Comparison of ENCODE assay signal across 8 cellular contexts in the genomic region with DNA sequence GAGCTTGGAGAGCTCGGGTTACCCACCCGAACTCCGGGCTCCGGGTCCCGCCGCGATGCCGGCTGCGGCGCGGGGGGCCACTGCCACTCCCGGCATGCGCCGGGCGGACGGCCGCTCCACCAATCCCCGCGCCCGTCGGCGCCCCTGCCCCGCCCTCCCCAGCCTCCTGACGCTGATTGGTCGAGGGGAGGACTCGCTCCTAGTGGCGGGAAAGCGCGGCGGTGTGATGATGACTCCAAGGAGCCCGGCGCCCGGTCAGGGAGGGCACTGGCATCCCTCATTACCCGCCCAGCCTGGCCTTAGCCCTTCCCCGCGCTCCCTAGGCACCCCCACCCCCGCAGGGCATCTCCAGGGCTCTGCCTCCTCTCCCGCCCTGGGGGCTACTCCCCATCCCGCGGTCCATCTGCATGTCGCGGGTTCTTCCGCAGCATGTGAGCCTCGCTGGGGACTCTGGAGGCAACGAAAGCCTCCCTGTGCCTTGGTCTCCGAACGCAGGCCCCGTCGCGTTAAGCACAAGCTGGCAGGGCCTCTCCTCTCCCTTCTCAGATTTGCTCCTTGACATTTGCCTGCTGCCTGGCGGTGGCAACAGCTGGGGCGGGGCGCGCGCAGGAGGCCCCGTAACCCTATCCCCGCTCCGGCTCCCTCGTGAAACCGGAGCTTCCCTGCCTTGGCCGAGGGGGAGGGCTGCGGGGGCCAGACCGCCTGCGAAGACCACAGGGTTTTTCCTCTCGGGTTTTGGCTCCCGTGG. TPM values are rescaled to one million over a fixed set of nuclear protein-coding genes. Genes with fewer than 3 reads are reported as not detected.
DNase-seq lines count a peak whose midpoint lies in the region; ATAC-seq and TF ChIP-seq lines count a peak whose summit lies in the region.

No MANE protein-coding gene starts in this region.

- peak overlapping the region; percentile 76 for H2AFZ ChIP-seq in ACC112 (ENCODE audit: low read length, unreplicated experiment)
- H2AFZ ChIP-seq in smooth muscle cell (ENCODE audit: low read depth), result peak overlapping the region; percentile 26

- peak overlapping the region; percentile 97 for H3K4me2 ChIP-seq in smooth muscle cell

- peaks cover 2% of the 10 kb centered on the region for H3K79me2 ChIP-seq in ACC112 (ENCODE audit: control insufficient read depth, insufficient read depth, low read length, unreplicated experiment)
- no peaks in the 10 kb centered on the region for H3K79me2 ChIP-seq in smooth muscle cell (ENCODE audit: low read depth)

- no peaks in the 10 kb centered on the region for H4K20me1 ChIP-seq in smooth muscle cell (ENCODE audit: low read depth)

- TF ChIP-seq POLR2A in breast epithelium (IDR thresholded peaks at IDR 0.05), result no peak

- WGBS in smooth muscle cell (ENCODE audit: low lambda C conversion rate), result 1% methylated on average over 60 of the region's 66 CpGs

- no peaks in the 10 kb centered on the region for H3K4me1 ChIP-seq in ACC112 (ENCODE audit: control insufficient read depth, insufficient read depth, low read length, unreplicated experiment)
- H3K4me1 ChIP-seq in breast epithelium, result peaks cover 0 to 4% of the 10 kb centered on the region in 2 donors
- H3K4me1 ChIP-seq in smooth muscle cell (ENCODE audit: low read depth), result peaks cover 10% of the 10 kb centered on the region

- peak; percentile 87 for ATAC-seq in GM18868 (IDR thresholded peaks at IDR 0.05; ENCODE audit: unreplicated experiment)
- peak; percentile 72 for ATAC-seq in HG03135 (IDR thresholded peaks at IDR 0.05; ENCODE audit: unreplicated experiment)

- TF ChIP-seq CTCF in WERI-Rb-1 (IDR thresholded peaks at IDR 0.05; ENCODE audit: low read depth, low read length) (no peak), breast epithelium (IDR thresholded peaks at IDR 0.05) (peak; percentile 18 to 55 (median 34)), smooth muscle cell (IDR thresholded peaks at IDR 0.05; ENCODE audit: borderline replicate concordance, insufficient read depth, poor library complexity, severe bottlenecking) (no peak)

- H3K27me3 ChIP-seq in ACC112 (ENCODE audit: insufficient read depth, low read length) (no peaks in the 10 kb centered on the region), WERI-Rb-1 (ENCODE audit: insufficient read depth, low read depth, severe bottlenecking) (no peaks in the 10 kb centered on the region), breast epithelium (no peaks in the 10 kb centered on the region), smooth muscle cell (ENCODE audit: low read depth) (no peaks in the 10 kb centered on the region)

- peak; percentile 95 for DNase-seq in NCI-H2196 (lab: John Stamatoyannopoulos, UW; ENCODE audit: unreplicated experiment)
- DNase-seq in WERI-Rb-1, result peak; percentile 90
- peak; percentile 78 to 88 for DNase-seq in breast epithelium (ENCODE audit: low spot score in 2 of 2)
- peak; percentile 83 for DNase-seq in inferior parietal cortex (ENCODE audit: extremely low spot score)
- DNase-seq in smooth muscle cell (lab: John Stamatoyannopoulos, UW; ENCODE audit: unreplicated experiment), result peak; percentile 67

- H3K9ac ChIP-seq in smooth muscle cell (ENCODE audit: low read depth), result peak overlapping the region; percentile 53

- peak overlapping the region; percentile 41; the same call in 1 of the 2 replicates for H3K27ac ChIP-seq in ACC112 (ENCODE audit: low read depth, low read length)
- H3K27ac ChIP-seq in WERI-Rb-1, result peak overlapping the region; percentile 95
- no peak overlapping the region for H3K27ac ChIP-seq in breast epithelium
- H3K27ac ChIP-seq in smooth muscle cell (ENCODE audit: low read depth), result no peak overlapping the region

- H3K9me3 ChIP-seq in WERI-Rb-1 (ENCODE audit: severe bottlenecking) (no peaks in the 10 kb centered on the region), breast epithelium (no peaks in the 10 kb centered on the region), smooth muscle cell (replicated peaks; ENCODE audit: low read depth) (no peaks in the 10 kb centered on the region)

- intact Hi-C loops in breast epithelium (cut with DNase I; ENCODE audit: low total_unique reads), result no loop called here

- H3K36me3 ChIP-seq in ACC112 (ENCODE audit: insufficient read depth, low read length) (no peaks in the 10 kb centered on the region), WERI-Rb-1 (peaks cover 8% of the 10 kb centered on the region), breast epithelium (no peaks in the 10 kb centered on the region), smooth muscle cell (ENCODE audit: low read depth) (no peaks in the 10 kb centered on the region)

- peak overlapping the region; percentile 89 for H3K4me3 ChIP-seq in ACC112 (ENCODE audit: low read depth, low read length)
- peak overlapping the region; percentile 66 for H3K4me3 ChIP-seq in WERI-Rb-1 (ENCODE audit: low read depth, low read length)
- H3K4me3 ChIP-seq in breast epithelium, result peak overlapping the region; percentile 48 to 73 (median 71)
- H3K4me3 ChIP-seq in smooth muscle cell, result peak overlapping the region; percentile 57

- H3F3A ChIP-seq in smooth muscle cell (ENCODE audit: low read depth), result no peaks in the 10 kb centered on the region

RNA-seq across cellular contexts. Expression of a gene that starts 1.7 kb away (rescaled TPM):
- total RNA-seq in breast epithelium, result under 1 TPM; 0.15 to 0.48 (median 0.33) TPM
- total RNA-seq in smooth muscle cell, result 0.09 and 0.36 TPM in 2 replicates
- 0.87 and 1.2 TPM in 2 replicates for polyA plus RNA-seq in smooth muscle cell

RNA-seq across cellular contexts. Expression of a gene that starts 16.4 kb away (rescaled TPM):
- 10 to 100 TPM; 20.0 to 28.8 (median 23.6) TPM for total RNA-seq in breast epithelium
- total RNA-seq in smooth muscle cell, result 11.4 and 17.3 TPM in 2 replicates
- 17.3 and 18.8 TPM in 2 replicates for polyA plus RNA-seq in smooth muscle cell

RNA-seq across cellular contexts. Expression of a gene that starts 33.9 kb away (rescaled TPM):
- total RNA-seq in breast epithelium (100 to 1,000 TPM in 1 of 3 donors, 10 to 100 TPM in 2; 97.9 to 103 (median 98.4) TPM), smooth muscle cell (67.2 and 76.1 TPM in 2 replicates)
- polyA plus RNA-seq in smooth muscle cell, result 191 and 200 TPM in 2 replicates

RNA-seq across cellular contexts. Expression of a gene that starts 45.0 kb away (rescaled TPM):
- total RNA-seq in breast epithelium, result 10 to 100 TPM; 14.2 to 35.1 (median 25.6) TPM
- 9.2 and 16.6 TPM in 2 replicates for total RNA-seq in smooth muscle cell
- 14.5 and 14.7 TPM in 2 replicates for polyA plus RNA-seq in smooth muscle cell

RNA-seq across cellular contexts. Expression of a gene that starts 51.8 kb away (rescaled TPM):
- total RNA-seq in breast epithelium, result not detected
- not detected in 2 replicates for total RNA-seq in smooth muscle cell
- not detected in 2 replicates for polyA plus RNA-seq in smooth muscle cell

Comparison
In these comparisons a context has a peak if more than half of its experiments do, and no peak if none do; other contexts are left out.
1. H3K27ac ChIP-seq: peak in ACC112 (single experiment) and WERI-Rb-1 (single experiment); none in breast epithelium (0 of 2) and smooth muscle cell (single experiment).
2. CTCF ChIP-seq: peak in breast epithelium (3 of 3); none in WERI-Rb-1 (single experiment) and smooth muscle cell (single experiment).
3. Peak in every context shown above with its lines, with median percentiles within 50 percentile points of each other: H3K4me3 ChIP-seq and DNase-seq.